27 cellular contexts compared by ENCODE assay signal in genomic region chr12:44667461-44667860, GRCh38.
"Had no signal": no experiment of that assay in that cellular context is flagged by ENCODE, and none has a peak within 500 bp of the region (broad histone marks: within the 10 kb centered on the region; RNA-seq: fewer than 3 reads in every experiment).

No MANE protein-coding gene starts in this region.

- DNase-seq: activated B cell treated with CpG ODN at 0.5 μM for 24 hours; activated CD4-positive, alpha-beta T cell treated with anti-CD3 and anti-CD28 coated beads for 48 hours; activated CD4-positive, alpha-beta T cell treated with anti-CD3 and anti-CD28 coated beads, Interleukin-2, amount 50 U/mL, for 1 hour; activated CD4-positive, alpha-beta T cell treated with anti-CD3 and anti-CD28 coated beads, Interleukin-2, amount 50 U/mL, for 48 hours; activated CD8-positive, alpha-beta memory T cell treated with anti-CD3 and anti-CD28 coated beads, Interleukin-2, amount 50 U/mL, for 48 hours; activated gamma-delta T cell treated with Interleukin-2 at 50 U/mL for 16 hours; activated naive CD4-positive, alpha-beta T cell treated with anti-CD3 and anti-CD28 coated beads for 36 hours; activated T-cell treated with anti-CD3 and anti-CD28 coated beads for 4 hours; activated T-cell treated with anti-CD3 and anti-CD28 coated beads, Interleukin-2, amount 50 U/mL, for 24 hours; activated T-cell treated with anti-CD3 and anti-CD28 coated beads, Interleukin-2, amount 50 U/mL, for 72 hours; cortex of kidney; dermis blood vessel endothelial cell; effector CD4-positive, alpha-beta T cell; effector memory CD8-positive, alpha-beta T cell; erythroblast; foreskin keratinocyte; gastrocnemius medialis; glutamatergic neuron; heart left ventricle; T-helper 1 cell; T-helper 17 cell; T1000; WERI-Rb-1 had no signal

- H3K27ac Mint-ChIP-seq: activated B cell treated with CpG ODN at 0.5 μM for 24 hours; activated naive CD4-positive, alpha-beta T cell treated with anti-CD3 and anti-CD28 coated beads for 36 hours; activated naive CD4-positive, alpha-beta T cell treated with anti-CD3 and anti-CD28 coated beads, Interleukin-2, amount 50 U/mL, for 72 hours; activated T-cell treated with anti-CD3 and anti-CD28 coated beads, Interleukin-2, amount 50 U/mL, for 24 hours; activated T-cell treated with anti-CD3 and anti-CD28 coated beads, Interleukin-2, amount 50 U/mL, for 72 hours; effector memory CD8-positive, alpha-beta T cell; T-helper 17 cell; T-helper 2 cell treated with Interferon-gamma antibody and Interleukin-4, amounts not matched to agents 5 μg/mL and 100 μg/mL, for 36 hours had no signal

- ATAC-seq: activated CD4-positive, CD25-positive, alpha-beta regulatory T cell treated with anti-CD3 and anti-CD28 coated beads, Interleukin-2, amount 50 U/mL, for 24 hours; activated naive CD4-positive, alpha-beta T cell treated with anti-CD3 and anti-CD28 coated beads, Interleukin-2, amount 50 U/mL, for 72 hours; activated T-cell treated with anti-CD3 and anti-CD28 coated beads, Interleukin-2, amount 50 U/mL, for 72 hours; effector memory CD8-positive, alpha-beta T cell; foreskin keratinocyte; gastrocnemius medialis; heart left ventricle; T-helper 17 cell had no signal

- H3K4me3 Mint-ChIP-seq: activated B cell treated with CpG ODN at 0.5 μM for 24 hours; activated naive CD4-positive, alpha-beta T cell treated with anti-CD3 and anti-CD28 coated beads for 36 hours; activated T-cell treated with anti-CD3 and anti-CD28 coated beads, Interleukin-2, amount 50 U/mL, for 24 hours; activated T-cell treated with anti-CD3 and anti-CD28 coated beads, Interleukin-2, amount 50 U/mL, for 72 hours; brain; effector memory CD8-positive, alpha-beta T cell; T-helper 17 cell; T-helper 2 cell treated with Interferon-gamma antibody and Interleukin-4, amounts not matched to agents 5 μg/mL and 100 μg/mL, for 36 hours had no signal

- H3K4me1 Mint-ChIP-seq: activated B cell treated with CpG ODN at 0.5 μM for 24 hours, brain had no signal

- H3K27me3 Mint-ChIP-seq: activated T-cell treated with anti-CD3 and anti-CD28 coated beads, Interleukin-2, amount 50 U/mL, for 24 hours; effector memory CD8-positive, alpha-beta T cell; T-helper 17 cell had no signal
